2 cellular contexts compared by ENCODE assay signal in the genomic region with DNA sequence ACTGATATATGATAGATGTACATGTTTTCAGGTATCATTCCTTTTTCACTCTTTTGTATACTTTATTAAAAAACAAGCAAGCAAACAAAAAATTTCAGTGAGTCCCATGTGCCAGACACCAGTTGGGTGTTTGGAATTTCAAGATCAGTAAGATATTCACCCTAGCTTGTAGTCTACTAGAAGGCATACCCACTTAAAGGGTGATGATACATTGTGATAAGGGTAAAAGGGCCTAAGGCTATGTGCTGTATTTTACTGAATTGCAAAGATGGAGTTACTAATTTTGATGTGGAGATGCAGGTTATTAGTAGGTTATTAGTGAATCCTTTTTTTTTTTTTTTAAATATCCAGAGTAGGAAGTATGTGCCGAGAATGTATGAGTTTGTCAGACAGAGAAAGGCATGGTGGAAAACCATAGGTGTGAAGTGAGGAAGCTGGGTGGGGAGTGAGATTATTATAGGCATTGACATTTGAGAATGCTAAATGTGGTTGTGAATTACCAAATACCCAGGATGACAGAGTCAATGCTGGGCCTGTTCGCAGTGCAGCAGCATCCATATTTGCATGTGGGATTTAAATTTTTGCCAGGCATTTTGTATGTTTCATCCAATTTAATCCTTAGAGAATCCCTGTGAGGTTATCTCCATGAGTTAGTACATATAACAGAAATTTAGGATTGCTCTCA.
TF ChIP-seq lines count a peak whose summit lies in the region.

No MANE protein-coding gene starts in this region.

TF ChIP-seq in SK-N-SH, 30 proteins besides CTCF, POLR2A, EP300 and RAD21:
- TF ChIP-seq, protein P1, sequence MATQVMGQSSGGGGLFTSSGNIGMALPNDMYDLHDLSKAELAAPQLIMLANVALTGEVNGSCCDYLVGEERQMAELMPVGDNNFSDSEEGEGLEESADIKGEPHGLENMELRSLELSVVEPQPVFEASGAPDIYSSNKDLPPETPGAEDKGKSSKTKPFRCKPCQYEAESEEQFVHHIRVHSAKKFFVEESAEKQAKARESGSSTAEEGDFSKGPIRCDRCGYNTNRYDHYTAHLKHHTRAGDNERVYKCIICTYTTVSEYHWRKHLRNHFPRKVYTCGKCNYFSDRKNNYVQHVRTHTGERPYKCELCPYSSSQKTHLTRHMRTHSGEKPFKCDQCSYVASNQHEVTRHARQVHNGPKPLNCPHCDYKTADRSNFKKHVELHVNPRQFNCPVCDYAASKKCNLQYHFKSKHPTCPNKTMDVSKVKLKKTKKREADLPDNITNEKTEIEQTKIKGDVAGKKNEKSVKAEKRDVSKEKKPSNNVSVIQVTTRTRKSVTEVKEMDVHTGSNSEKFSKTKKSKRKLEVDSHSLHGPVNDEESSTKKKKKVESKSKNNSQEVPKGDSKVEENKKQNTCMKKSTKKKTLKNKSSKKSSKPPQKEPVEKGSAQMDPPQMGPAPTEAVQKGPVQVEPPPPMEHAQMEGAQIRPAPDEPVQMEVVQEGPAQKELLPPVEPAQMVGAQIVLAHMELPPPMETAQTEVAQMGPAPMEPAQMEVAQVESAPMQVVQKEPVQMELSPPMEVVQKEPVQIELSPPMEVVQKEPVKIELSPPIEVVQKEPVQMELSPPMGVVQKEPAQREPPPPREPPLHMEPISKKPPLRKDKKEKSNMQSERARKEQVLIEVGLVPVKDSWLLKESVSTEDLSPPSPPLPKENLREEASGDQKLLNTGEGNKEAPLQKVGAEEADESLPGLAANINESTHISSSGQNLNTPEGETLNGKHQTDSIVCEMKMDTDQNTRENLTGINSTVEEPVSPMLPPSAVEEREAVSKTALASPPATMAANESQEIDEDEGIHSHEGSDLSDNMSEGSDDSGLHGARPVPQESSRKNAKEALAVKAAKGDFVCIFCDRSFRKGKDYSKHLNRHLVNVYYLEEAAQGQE (IDR thresholded peaks at IDR 0.05; ENCODE audit: low read depth, low read length), result no peak
- TF ChIP-seq GATA2 (CRISPR knock-in tag; IDR thresholded peaks at IDR 0.05) (peak; percentile 65), FOSL2 (IDR thresholded peaks at IDR 0.05; ENCODE audit: borderline replicate concordance, low read depth) (no peak)
TF ChIP-seq in SK-N-SH: peak in this region for 1.

TF ChIP-seq in SK-N-SH treated with all-trans-retinoic acid at 6 μM for 48 hours, 23 proteins besides CTCF, POLR2A, EP300 and RAD21:
- TF ChIP-seq ZFP3 (CRISPR knock-in tag; IDR thresholded peaks at IDR 0.05), result no peak
- no peak for TF ChIP-seq ZC3H10 (CRISPR knock-in tag; IDR thresholded peaks at IDR 0.05)
- TF ChIP-seq, protein P2, sequence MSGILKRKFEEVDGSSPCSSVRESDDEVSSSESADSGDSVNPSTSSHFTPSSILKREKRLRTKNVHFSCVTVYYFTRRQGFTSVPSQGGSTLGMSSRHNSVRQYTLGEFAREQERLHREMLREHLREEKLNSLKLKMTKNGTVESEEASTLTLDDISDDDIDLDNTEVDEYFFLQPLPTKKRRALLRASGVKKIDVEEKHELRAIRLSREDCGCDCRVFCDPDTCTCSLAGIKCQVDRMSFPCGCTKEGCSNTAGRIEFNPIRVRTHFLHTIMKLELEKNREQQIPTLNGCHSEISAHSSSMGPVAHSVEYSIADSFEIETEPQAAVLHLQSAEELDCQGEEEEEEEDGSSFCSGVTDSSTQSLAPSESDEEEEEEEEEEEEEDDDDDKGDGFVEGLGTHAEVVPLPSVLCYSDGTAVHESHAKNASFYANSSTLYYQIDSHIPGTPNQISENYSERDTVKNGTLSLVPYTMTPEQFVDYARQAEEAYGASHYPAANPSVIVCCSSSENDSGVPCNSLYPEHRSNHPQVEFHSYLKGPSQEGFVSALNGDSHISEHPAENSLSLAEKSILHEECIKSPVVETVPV (CRISPR knock-in tag; IDR thresholded peaks at IDR 0.05), result no peak
- TF ChIP-seq ZNF8 (CRISPR knock-in tag; IDR thresholded peaks at IDR 0.05), result no peak
- TF ChIP-seq TCF4 (CRISPR knock-in tag; IDR thresholded peaks at IDR 0.05; ENCODE audit: borderline replicate concordance), result no peak
- TF ChIP-seq OSR1 (CRISPR knock-in tag; IDR thresholded peaks at IDR 0.05), result no peak
- TF ChIP-seq, protein P3, sequence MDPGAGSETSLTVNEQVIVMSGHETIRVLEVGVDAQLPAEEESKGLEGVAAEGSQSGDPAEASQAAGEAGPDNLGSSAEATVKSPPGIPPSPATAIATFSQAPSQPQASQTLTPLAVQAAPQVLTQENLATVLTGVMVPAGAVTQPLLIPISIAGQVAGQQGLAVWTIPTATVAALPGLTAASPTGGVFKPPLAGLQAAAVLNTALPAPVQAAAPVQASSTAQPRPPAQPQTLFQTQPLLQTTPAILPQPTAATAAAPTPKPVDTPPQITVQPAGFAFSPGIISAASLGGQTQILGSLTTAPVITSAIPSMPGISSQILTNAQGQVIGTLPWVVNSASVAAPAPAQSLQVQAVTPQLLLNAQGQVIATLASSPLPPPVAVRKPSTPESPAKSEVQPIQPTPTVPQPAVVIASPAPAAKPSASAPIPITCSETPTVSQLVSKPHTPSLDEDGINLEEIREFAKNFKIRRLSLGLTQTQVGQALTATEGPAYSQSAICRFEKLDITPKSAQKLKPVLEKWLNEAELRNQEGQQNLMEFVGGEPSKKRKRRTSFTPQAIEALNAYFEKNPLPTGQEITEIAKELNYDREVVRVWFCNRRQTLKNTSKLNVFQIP (CRISPR knock-in tag; IDR thresholded peaks at IDR 0.05; ENCODE audit: borderline replicate concordance, low read depth), result no peak
- no peak for TF ChIP-seq ZNF565 (CRISPR knock-in tag; conservative IDR thresholded peaks at IDR 0.05; ENCODE audit: low read depth)
- TF ChIP-seq PPARA (CRISPR knock-in tag; IDR thresholded peaks at IDR 0.05; ENCODE audit: borderline replicate concordance), result no peak
